In genomic region chr1:32954183-32954582, GRCh38 we compare ENCODE assay signal across 25 cellular contexts. TPM values are rescaled to one million over a fixed set of nuclear protein-coding genes. Genes with fewer than 3 reads are reported as not detected.
DNase-seq lines count a peak whose midpoint lies in the region; ATAC-seq lines count a peak whose summit lies in the region.
"Had no signal": no experiment of that assay in that cellular context is flagged by ENCODE, and none has a peak within 500 bp of the region (broad histone marks: within the 10 kb centered on the region; RNA-seq: fewer than 3 reads in every experiment).

No MANE protein-coding gene starts in this region.

- H3K4me3 Mint-ChIP-seq in activated CD4-positive, alpha-beta T cell treated with anti-CD3 and anti-CD28 coated beads for 36 hours: no peak overlapping the region
- H3K4me3 Mint-ChIP-seq in activated T-cell treated with anti-CD3 and anti-CD28 coated beads, Interleukin-2, amount 50 U/mL, for 4 hours: no peak overlapping the region
- H3K4me3 Mint-ChIP-seq in activated naive CD8-positive, alpha-beta T cell treated with anti-CD3 and anti-CD28 coated beads, Interleukin-2, amount 50 U/mL, for 24 hours: no peak overlapping the region
- H3K4me3 Mint-ChIP-seq: brain; mesothelial cell of epicardium; nephron; stimulated activated naive CD8-positive, alpha-beta T cell treated with anti-CD3 and anti-CD28 coated beads, Interleukin-15, Interleukin-2, amounts not matched to agents 100 ng/mL and 50 ng/mL, for 24 hours; T-helper 1 cell treated with Interleukin-12 subunit alpha and Interleukin-12 subunit beta and Interleukin-4 antibody, amounts not matched to agents 30 μg/mL and 1 μg/mL, for 36 hours had no signal

- peak; percentile 39 for ATAC-seq in activated CD4-positive, alpha-beta T cell treated with anti-CD3 and anti-CD28 coated beads for 36 hours
- ATAC-seq in GM21390 (IDR thresholded peaks at IDR 0.05; ENCODE audit: unreplicated experiment): no peak
- ATAC-seq in activated T-cell treated with anti-CD3 and anti-CD28 coated beads, Interleukin-2, amount 50 U/mL, for 4 hours: no peak
- no peak for ATAC-seq in activated naive CD8-positive, alpha-beta T cell treated with anti-CD3 and anti-CD28 coated beads, Interleukin-2, amount 50 U/mL, for 24 hours
- ATAC-seq in stimulated activated naive CD8-positive, alpha-beta T cell treated with anti-CD3 and anti-CD28 coated beads, Interleukin-15, Interleukin-2, amounts not matched to agents 100 U/mL and 50 U/mL, for 24 hours: no peak

- no peaks in the 10 kb centered on the region for H3K9me3 Mint-ChIP-seq in activated CD4-positive, alpha-beta T cell treated with anti-CD3 and anti-CD28 coated beads for 36 hours (ENCODE audit: low read depth)
- no peaks in the 10 kb centered on the region for H3K9me3 Mint-ChIP-seq in activated T-cell treated with anti-CD3 and anti-CD28 coated beads, Interleukin-2, amount 50 U/mL, for 4 hours
- H3K9me3 Mint-ChIP-seq in activated naive CD8-positive, alpha-beta T cell treated with anti-CD3 and anti-CD28 coated beads, Interleukin-2, amount 50 U/mL, for 24 hours: no peaks in the 10 kb centered on the region
- H3K9me3 Mint-ChIP-seq: activated naive CD4-positive, alpha-beta T cell treated with anti-CD3 and anti-CD28 coated beads, Interleukin-2, amount 50 U/mL, for 72 hours; activated T-cell treated with anti-CD3 and anti-CD28 coated beads, Interleukin-2, amount 50 U/mL, for 72 hours; brain; mesothelial cell of epicardium; nephron; stimulated activated naive CD8-positive, alpha-beta T cell treated with anti-CD3 and anti-CD28 coated beads, Interleukin-15, Interleukin-2, amounts not matched to agents 100 ng/mL and 50 ng/mL, for 24 hours; T-helper 1 cell treated with Interleukin-12 subunit alpha and Interleukin-12 subunit beta and Interleukin-4 antibody, amounts not matched to agents 30 μg/mL and 1 μg/mL, for 36 hours had no signal

- POLR2A ChIA-PET in activated CD4-positive, alpha-beta T cell treated with anti-CD3 and anti-CD28 coated beads for 36 hours (lab: Charles Lee): interaction anchor here (0.9 to 1.2 kb wide), 2 partner anchors 11 to 26 kb away, joined by 3 to 4 read pairs; partner anchors contain the start of gene RNF19B

- H3K36me3 Mint-ChIP-seq in activated CD4-positive, alpha-beta T cell treated with anti-CD3 and anti-CD28 coated beads for 36 hours (ENCODE audit: low read depth): peaks cover 7% of the 10 kb centered on the region
- H3K36me3 Mint-ChIP-seq in activated T-cell treated with anti-CD3 and anti-CD28 coated beads, Interleukin-2, amount 50 U/mL, for 4 hours (ENCODE audit: insufficient read depth): peaks cover 10% of the 10 kb centered on the region
- peaks cover 6% of the 10 kb centered on the region for H3K36me3 Mint-ChIP-seq in activated naive CD8-positive, alpha-beta T cell treated with anti-CD3 and anti-CD28 coated beads, Interleukin-2, amount 50 U/mL, for 24 hours (ENCODE audit: low read depth)

- H3K4me1 Mint-ChIP-seq in activated CD4-positive, alpha-beta T cell treated with anti-CD3 and anti-CD28 coated beads for 36 hours: peaks cover 32% of the 10 kb centered on the region
- peaks cover 44% of the 10 kb centered on the region for H3K4me1 Mint-ChIP-seq in activated T-cell treated with anti-CD3 and anti-CD28 coated beads, Interleukin-2, amount 50 U/mL, for 4 hours (ENCODE audit: low read depth)
- H3K4me1 Mint-ChIP-seq in activated naive CD8-positive, alpha-beta T cell treated with anti-CD3 and anti-CD28 coated beads, Interleukin-2, amount 50 U/mL, for 24 hours: peaks cover 40% of the 10 kb centered on the region
- H3K4me1 Mint-ChIP-seq: nephron had no signal

- no peak for DNase-seq in activated CD4-positive, alpha-beta T cell treated with anti-CD3 and anti-CD28 coated beads for 36 hours
- no peak for DNase-seq in activated CD4-positive, alpha-beta T cell treated with anti-CD3 and anti-CD28 coated beads for 48 hours
- DNase-seq in RKO (ENCODE audit: low spot score): peak; percentile 45
- DNase-seq in epithelial cell of prostate (ENCODE audit: low read depth, low spot score): peak; percentile 89
- no peak for DNase-seq in activated T-cell treated with anti-CD3 and anti-CD28 coated beads, Interleukin-2, amount 50 U/mL, for 4 hours
- DNase-seq in activated naive CD8-positive, alpha-beta T cell treated with anti-CD3 and anti-CD28 coated beads, Interleukin-2, amount 50 U/mL, for 24 hours: no peak
- DNase-seq in stimulated activated naive CD8-positive, alpha-beta T cell treated with anti-CD3 and anti-CD28 coated beads, Interleukin-15, Interleukin-2, amounts not matched to agents 100 U/mL and 50 U/mL, for 24 hours: no peak
- DNase-seq: activated CD8-positive, alpha-beta memory T cell treated with anti-CD3 and anti-CD28 coated beads for 24 hours; activated T-cell treated with anti-CD3 and anti-CD28 coated beads, Interleukin-2, amount 50 U/mL, for 72 hours; left cardiac atrium; NCI-H1930; NCI-H345; posterior cingulate gyrus; SHP77 treated with DMSO at 0.1 percent for 48 hours; stimulated activated CD4-positive, alpha-beta T cell treated with anti-CD3 and anti-CD28 coated beads, Interleukin-1b, Interleukin-23, amount 100 ng/mL, for 48 hours; WERI-Rb-1 had no signal

- CTCF ChIA-PET in activated CD4-positive, alpha-beta T cell treated with anti-CD3 and anti-CD28 coated beads for 36 hours (lab: Charles Lee): interaction anchor here (1.0 to 1.2 kb wide), 3 partner anchors 11 to 71 kb away, joined by 3 to 4 read pairs (median 3); partner anchors contain the start of gene RNF19B

- no peaks in the 10 kb centered on the region for H3K27me3 Mint-ChIP-seq in activated CD4-positive, alpha-beta T cell treated with anti-CD3 and anti-CD28 coated beads for 36 hours
- H3K27me3 Mint-ChIP-seq in activated T-cell treated with anti-CD3 and anti-CD28 coated beads, Interleukin-2, amount 50 U/mL, for 4 hours (ENCODE audit: low read depth): no peaks in the 10 kb centered on the region
- no peaks in the 10 kb centered on the region for H3K27me3 Mint-ChIP-seq in activated naive CD8-positive, alpha-beta T cell treated with anti-CD3 and anti-CD28 coated beads, Interleukin-2, amount 50 U/mL, for 24 hours
- H3K27me3 Mint-ChIP-seq: brain; stimulated activated naive CD8-positive, alpha-beta T cell treated with anti-CD3 and anti-CD28 coated beads, Interleukin-15, Interleukin-2, amounts not matched to agents 100 ng/mL and 50 ng/mL, for 24 hours had no signal

- H3K27ac Mint-ChIP-seq in activated CD4-positive, alpha-beta T cell treated with anti-CD3 and anti-CD28 coated beads for 36 hours: no peak overlapping the region
- H3K27ac Mint-ChIP-seq in activated naive CD8-positive, alpha-beta T cell treated with anti-CD3 and anti-CD28 coated beads, Interleukin-2, amount 50 U/mL, for 24 hours: no peak overlapping the region
- H3K27ac Mint-ChIP-seq: activated naive CD4-positive, alpha-beta T cell treated with anti-CD3 and anti-CD28 coated beads, Interleukin-2, amount 50 U/mL, for 72 hours; activated T-cell treated with anti-CD3 and anti-CD28 coated beads, Interleukin-2, amount 50 U/mL, for 72 hours; mesothelial cell of epicardium; nephron; T-helper 1 cell treated with Interleukin-12 subunit alpha and Interleukin-12 subunit beta and Interleukin-4 antibody, amounts not matched to agents 30 μg/mL and 1 μg/mL, for 36 hours had no signal

- peak overlapping the region; percentile 90 for H3K27ac ChIP-seq in epithelial cell of prostate
- H3K27ac ChIP-seq: C4-2B, tibial nerve, WERI-Rb-1 had no signal

- intact Hi-C loops in activated CD4-positive, alpha-beta T cell treated with anti-CD3 and anti-CD28 coated beads for 36 hours (cut with DNase I, micrococcal nuclease): no loop called here

RNA-seq across cellular contexts. Expression of gene RNF19B, which starts 10.4 kb away (rescaled TPM):
- total RNA-seq in activated CD4-positive, alpha-beta T cell treated with anti-CD3 and anti-CD28 coated beads for 36 hours: 10 to 100 TPM; 22.5 to 23.9 TPM
- 10 to 100 TPM; 21.4 to 32.9 (median 23.9) TPM for total RNA-seq in activated T-cell treated with anti-CD3 and anti-CD28 coated beads, Interleukin-2, amount 50 U/mL, for 4 hours

RNA-seq across cellular contexts. Expression of gene TMEM54, which starts 53.0 kb away (rescaled TPM):
- 1 to 10 TPM; 1.4 to 1.7 TPM for total RNA-seq in activated CD4-positive, alpha-beta T cell treated with anti-CD3 and anti-CD28 coated beads for 36 hours
- under 1 TPM; 0.61 to 0.89 (median 0.87) TPM for total RNA-seq in activated T-cell treated with anti-CD3 and anti-CD28 coated beads, Interleukin-2, amount 50 U/mL, for 4 hours

Comparison
In these comparisons a context has a peak if more than half of its experiments do, and no peak if none do; other contexts are left out.
1. DNase-seq: peak in RKO (single experiment) and epithelial cell of prostate (single experiment); none in activated CD4-positive, alpha-beta T cell treated with anti-CD3 and anti-CD28 coated beads for 36 hours (single experiment), activated CD4-positive, alpha-beta T cell treated with anti-CD3 and anti-CD28 coated beads for 48 hours (single experiment), activated T-cell treated with anti-CD3 and anti-CD28 coated beads, Interleukin-2, amount 50 U/mL, for 4 hours (single experiment), activated naive CD8-positive, alpha-beta T cell treated with anti-CD3 and anti-CD28 coated beads, Interleukin-2, amount 50 U/mL, for 24 hours (single experiment) and stimulated activated naive CD8-positive, alpha-beta T cell treated with anti-CD3 and anti-CD28 coated beads, Interleukin-15, Interleukin-2, amounts not matched to agents 100 U/mL and 50 U/mL, for 24 hours (single experiment).